16 cellular contexts compared by ENCODE assay signal in genomic region chr7:7889791-7890568, GRCh38.
"Had no signal": no experiment of that assay in that cellular context is flagged by ENCODE, and none has a peak within 500 bp of the region (broad histone marks: within the 10 kb centered on the region; RNA-seq: fewer than 3 reads in every experiment).

No MANE protein-coding gene starts in this region.

- H3K4me1 Mint-ChIP-seq: activated naive CD8-positive, alpha-beta T cell treated with anti-CD3 and anti-CD28 coated beads, Interleukin-2, amount 50 U/mL, for 24 hours; memory B cell had no signal

- H3K27ac Mint-ChIP-seq: activated CD8-positive, alpha-beta T cell treated with anti-CD3 and anti-CD28 coated beads for 36 hours; activated naive CD8-positive, alpha-beta T cell treated with anti-CD3 and anti-CD28 coated beads, Interleukin-2, amount 50 U/mL, for 24 hours; memory B cell; natural killer cell treated with Interleukin-12 subunit alpha and Interleukin-12 subunit beta and Interleukin-15 and Interleukin-18, amount 100 ng/mL, for 72 hours; stimulated activated naive CD8-positive, alpha-beta T cell treated with anti-CD3 and anti-CD28 coated beads, Interleukin-15, Interleukin-2, amounts not matched to agents 100 ng/mL and 50 ng/mL, for 24 hours had no signal

- H3K27me3 ChIP-seq: ascending aorta, dorsolateral prefrontal cortex, esophagus squamous epithelium, heart left ventricle, upper lobe of left lung had no signal

- H3K27me3 Mint-ChIP-seq: activated CD8-positive, alpha-beta T cell treated with anti-CD3 and anti-CD28 coated beads for 36 hours; activated naive CD8-positive, alpha-beta T cell treated with anti-CD3 and anti-CD28 coated beads, Interleukin-2, amount 50 U/mL, for 24 hours; memory B cell; natural killer cell treated with Interleukin-12 subunit alpha and Interleukin-12 subunit beta and Interleukin-15 and Interleukin-18, amount 100 ng/mL, for 72 hours; stimulated activated naive CD8-positive, alpha-beta T cell treated with anti-CD3 and anti-CD28 coated beads, Interleukin-15, Interleukin-2, amounts not matched to agents 100 ng/mL and 50 ng/mL, for 24 hours had no signal

- H3K36me3 Mint-ChIP-seq: natural killer cell treated with Interleukin-12 subunit alpha and Interleukin-12 subunit beta and Interleukin-15 and Interleukin-18, amount 100 ng/mL, for 72 hours had no signal

- DNase-seq: activated CD8-positive, alpha-beta memory T cell treated with anti-CD3 and anti-CD28 coated beads, Interleukin-2, amount 50 U/mL, for 48 hours; activated CD8-positive, alpha-beta T cell treated with anti-CD3 and anti-CD28 coated beads for 36 hours; activated naive CD8-positive, alpha-beta T cell treated with anti-CD3 and anti-CD28 coated beads, Interleukin-2, amount 50 U/mL, for 24 hours; dorsolateral prefrontal cortex; esophagus squamous epithelium; foreskin melanocyte; heart left ventricle; stimulated activated CD4-positive, alpha-beta T cell treated with anti-CD3 and anti-CD28 coated beads, Interleukin-12 subunit alpha, Interleukin-12 subunit beta, amount 100 ng/mL, for 4 hours; stimulated activated CD4-positive, alpha-beta T cell treated with anti-CD3 and anti-CD28 coated beads, Interleukin-2, amount 100 ng/mL, for 48 hours; stimulated activated CD8-positive, alpha-beta memory T cell treated with anti-CD3 and anti-CD28 coated beads, Interleukin-4, amount 100 ng/mL, for 48 hours had no signal

- H3K27ac ChIP-seq: ascending aorta, dorsolateral prefrontal cortex, esophagus squamous epithelium, heart left ventricle, upper lobe of left lung had no signal

- ATAC-seq: activated CD8-positive, alpha-beta T cell treated with anti-CD3 and anti-CD28 coated beads for 36 hours; activated naive CD8-positive, alpha-beta T cell treated with anti-CD3 and anti-CD28 coated beads, Interleukin-2, amount 50 U/mL, for 24 hours; heart left ventricle; left lobe of liver; natural killer cell treated with Interleukin-12 subunit alpha and Interleukin-12 subunit beta and Interleukin-15 and Interleukin-18, amount 100 ng/mL, for 72 hours had no signal

- H3K4me3 ChIP-seq: ascending aorta, dorsolateral prefrontal cortex, esophagus squamous epithelium, heart left ventricle, upper lobe of left lung had no signal

- H3K36me3 ChIP-seq: esophagus squamous epithelium, upper lobe of left lung had no signal

- H3K4me1 ChIP-seq: ascending aorta, esophagus squamous epithelium, heart left ventricle, upper lobe of left lung had no signal

- H3K9me3 ChIP-seq: ascending aorta, esophagus squamous epithelium, heart left ventricle, upper lobe of left lung had no signal

- H3K4me3 Mint-ChIP-seq: activated CD8-positive, alpha-beta T cell treated with anti-CD3 and anti-CD28 coated beads for 36 hours; activated naive CD8-positive, alpha-beta T cell treated with anti-CD3 and anti-CD28 coated beads, Interleukin-2, amount 50 U/mL, for 24 hours; memory B cell; natural killer cell treated with Interleukin-12 subunit alpha and Interleukin-12 subunit beta and Interleukin-15 and Interleukin-18, amount 100 ng/mL, for 72 hours; stimulated activated naive CD8-positive, alpha-beta T cell treated with anti-CD3 and anti-CD28 coated beads, Interleukin-15, Interleukin-2, amounts not matched to agents 100 ng/mL and 50 ng/mL, for 24 hours had no signal

- H3K9me3 Mint-ChIP-seq: activated CD8-positive, alpha-beta T cell treated with anti-CD3 and anti-CD28 coated beads for 36 hours; activated naive CD8-positive, alpha-beta T cell treated with anti-CD3 and anti-CD28 coated beads, Interleukin-2, amount 50 U/mL, for 24 hours; memory B cell; natural killer cell treated with Interleukin-12 subunit alpha and Interleukin-12 subunit beta and Interleukin-15 and Interleukin-18, amount 100 ng/mL, for 72 hours; stimulated activated naive CD8-positive, alpha-beta T cell treated with anti-CD3 and anti-CD28 coated beads, Interleukin-15, Interleukin-2, amounts not matched to agents 100 ng/mL and 50 ng/mL, for 24 hours had no signal
